21 cellular contexts compared by ENCODE assay signal in genomic region chr7:27727058-27727457, GRCh38. TPM values are rescaled to one million over a fixed set of nuclear protein-coding genes. Genes with fewer than 3 reads are reported as not detected.
DNase-seq lines count a peak whose midpoint lies in the region; ATAC-seq, FAIRE-seq and TF ChIP-seq lines count a peak whose summit lies in the region.
"Had no signal": no experiment of that assay in that cellular context is flagged by ENCODE, and none has a peak within 500 bp of the region (broad histone marks: within the 10 kb centered on the region; RNA-seq: fewer than 3 reads in every experiment).

No MANE protein-coding gene starts in this region.

- no peaks in the 10 kb centered on the region for H3K9me3 Mint-ChIP-seq in GM23338
- H3K9me3 Mint-ChIP-seq: CD4-positive, CD25-positive, alpha-beta regulatory T cell; CD8-positive, alpha-beta memory T cell; HFFc6 had no signal

- H3K9me1 ChIP-seq in K562 (ENCODE audit: control insufficient read depth, insufficient read depth, low read length): no peaks in the 10 kb centered on the region

- no peak overlapping the region for H3K27ac Mint-ChIP-seq in GM23338
- H3K27ac Mint-ChIP-seq: B cell; CD4-positive, CD25-positive, alpha-beta regulatory T cell; CD8-positive, alpha-beta memory T cell; HFFc6 had no signal

- no peaks in the 10 kb centered on the region for H3K79me2 ChIP-seq in GM23338 (replicated peaks; ENCODE audit: insufficient read depth)
- no peaks in the 10 kb centered on the region for H3K79me2 ChIP-seq in K562 (ENCODE audit: control insufficient read depth, insufficient read depth, low read length)
- H3K79me2 ChIP-seq in osteoblast (ENCODE audit: insufficient read depth, low read length): no peaks in the 10 kb centered on the region

- no peaks in the 10 kb centered on the region for H3F3A ChIP-seq in GM23338 (replicated peaks; ENCODE audit: low read depth)

- H3K9me3 ChIP-seq in A549 (no peaks in the 10 kb centered on the region), K562 (replicated peaks; ENCODE audit: control insufficient read depth, insufficient read depth, low read depth, low read length) (no peaks in the 10 kb centered on the region), osteoblast (ENCODE audit: low read depth, low read length) (no peaks in the 10 kb centered on the region)
- H3K9me3 ChIP-seq: BLaER1 treated with 17β-estradiol and CSF1 and Interleukin-3, amounts not matched to agents 10 nM and 100 nM had no signal

- no peaks in the 10 kb centered on the region for H3K9me2 ChIP-seq in GM23338 (ENCODE audit: insufficient read depth)

- H3K27ac ChIP-seq in A549 (no peak overlapping the region), GM23338 (ENCODE audit: low read depth) (no peak overlapping the region), K562 (ENCODE audit: extremely low read depth, low read depth, low read length) (no peak overlapping the region), osteoblast (ENCODE audit: low read depth, low read length) (no peak overlapping the region)
- H3K27ac ChIP-seq: BLaER1 treated with 17β-estradiol and CSF1 and Interleukin-3, amounts not matched to agents 10 nM and 100 nM; GM23248 had no signal

- no peak overlapping the region for H3K4me3 Mint-ChIP-seq in GM23338
- H3K4me3 Mint-ChIP-seq: B cell; CD4-positive, CD25-positive, alpha-beta regulatory T cell; CD8-positive, alpha-beta memory T cell; HFFc6 had no signal

- no peaks in the 10 kb centered on the region; the same call in 1 of the 2 replicates for H4K20me1 ChIP-seq in GM23338 (replicated peaks; ENCODE audit: insufficient read depth)
- no peaks in the 10 kb centered on the region for H4K20me1 ChIP-seq in K562 (replicated peaks; ENCODE audit: control insufficient read depth, insufficient read depth, low read length)
- H4K20me1 ChIP-seq in osteoblast (ENCODE audit: insufficient read depth, low read length): no peaks in the 10 kb centered on the region
- H4K20me1 ChIP-seq: BLaER1 treated with 17β-estradiol and CSF1 and Interleukin-3, amounts not matched to agents 10 nM and 100 nM had no signal

- WGBS in A549 (ENCODE audit: missing lambda C conversion rate): 80% methylated on average over 6 of the region's 6 CpGs
- 35% methylated on average over 6 of the region's 6 CpGs for WGBS in K562 (ENCODE audit: insufficient coverage, low coverage, missing lambda C conversion rate)

- H2AFZ ChIP-seq in GM23338: no peak overlapping the region
- H2AFZ ChIP-seq in K562 (ENCODE audit: low read depth, low read length): no peak overlapping the region
- H2AFZ ChIP-seq in osteoblast (ENCODE audit: low read length): no peak overlapping the region
- H2AFZ ChIP-seq: GM23248 had no signal

- H3K36me3 Mint-ChIP-seq in GM23338 (ENCODE audit: low read depth): no peaks in the 10 kb centered on the region
- H3K36me3 Mint-ChIP-seq: CD4-positive, CD25-positive, alpha-beta regulatory T cell; CD8-positive, alpha-beta memory T cell had no signal

- DNase-seq in A549 (ENCODE audit: low read depth in 1 of 2, low spot score in 1 of 2) (no peak), GM23338 (ENCODE audit: low spot score) (no peak), K562 (ENCODE audit: extremely low read depth in 1 of 4, low spot score in 3 of 4) (no peak), urothelium cell line (ENCODE audit: low spot score) (no peak), NCI-H345 treated with DMSO at 0.1 percent for 48 hours (lab: John Stamatoyannopoulos, UW; ENCODE audit: unreplicated experiment) (no peak), osteoblast (ENCODE audit: insufficient read length, low spot score, missing footprints) (no peak), CD1c-positive myeloid dendritic cell (ENCODE audit: extremely low spot score) (no peak)
- DNase-seq: 8988T; CD4-positive, CD25-positive, alpha-beta regulatory T cell; CD8-positive, alpha-beta memory T cell; COR-L47; DMS 273 treated with DMSO at 0.1 percent for 48 hours; DMS53; GM23248; H7; HFFc6; IMR-90 had no signal

- peaks cover 10% of the 10 kb centered on the region for H3K27me3 Mint-ChIP-seq in GM23338 (ENCODE audit: insufficient read depth, low read depth, poor library complexity)
- H3K27me3 Mint-ChIP-seq: B cell had no signal

- TF ChIP-seq POLR2A in A549 (IDR thresholded peaks at IDR 0.05; ENCODE audit: low read length): no peak
- TF ChIP-seq POLR2A in K562 (conservative IDR thresholded peaks at IDR 0.05): no peak

- peaks cover 6% of the 10 kb centered on the region for H3K4me1 Mint-ChIP-seq in GM23338
- H3K4me1 Mint-ChIP-seq: B cell; CD4-positive, CD25-positive, alpha-beta regulatory T cell had no signal

- no TSS peak for BruUV-seq in K562 (replicated peaks; lab: Mats Ljungman, UMichigan)

- H3K4me1 ChIP-seq in A549 (no peaks in the 10 kb centered on the region; the same call in 2 of the 3 replicates), GM23338 (ENCODE audit: insufficient read depth) (no peaks in the 10 kb centered on the region), K562 (replicated peaks in 1 of 2; ENCODE audit: control insufficient read depth in 2 of 2, insufficient read depth in 2 of 2, low read length in 2 of 2) (peaks cover 0 to 4% of the 10 kb centered on the region in 2 experiments; a peak in 2 of 5 replicates), osteoblast (ENCODE audit: insufficient read depth, low read length) (no peaks in the 10 kb centered on the region)

- H3K27me3 ChIP-seq in GM23338 (ENCODE audit: insufficient read depth) (peaks cover 34% of the 10 kb centered on the region), K562 (ENCODE audit: control insufficient read depth in 2 of 2, insufficient read depth in 2 of 2, low read length in 2 of 2) (no peaks in the 10 kb centered on the region; a peak in 1 of 5 replicates), osteoblast (ENCODE audit: insufficient read depth, low read length) (no peaks in the 10 kb centered on the region)
- H3K27me3 ChIP-seq: BLaER1 treated with 17β-estradiol and CSF1 and Interleukin-3, amounts not matched to agents 10 nM and 100 nM had no signal

- TF ChIP-seq RAD21 in A549 (conservative IDR thresholded peaks at IDR 0.05 in 1 of 2, IDR thresholded peaks at IDR 0.05 in 1 of 2) (no peak), K562 (CRISPR knock-in tag; conservative IDR thresholded peaks at IDR 0.05 in 1 of 2, IDR thresholded peaks at IDR 0.05 in 1 of 2) (no peak)

- ATAC-seq in A549 (no peak), GM23338 (no peak), K562 (peak; percentile 48)
- ATAC-seq: HCT116 had no signal

- no peak for TF ChIP-seq CTCF in A549 (IDR thresholded peaks at IDR 0.05)
- TF ChIP-seq CTCF in GM23338 (conservative IDR thresholded peaks at IDR 0.05; ENCODE audit: low read depth in 2 of 2): no peak
- no peak for TF ChIP-seq CTCF in K562 (IDR thresholded peaks at IDR 0.05 in 2 of 3, conservative IDR thresholded peaks at IDR 0.05 in 1 of 3; ENCODE audit: insufficient read depth in 2 of 3, low read depth in 1 of 3, low read length in 3 of 3)
- TF ChIP-seq CTCF in osteoblast (IDR thresholded peaks at IDR 0.05; ENCODE audit: extremely low read depth, low read depth, low read length): no peak

- intact Hi-C loops in K562 (cut with micrococcal nuclease): no loop called here

- H3K4me2 ChIP-seq in A549: no peak overlapping the region
- no peak overlapping the region for H3K4me2 ChIP-seq in GM23338
- H3K4me2 ChIP-seq in K562 (ENCODE audit: insufficient read depth, low read length): no peak overlapping the region
- H3K4me2 ChIP-seq in osteoblast (ENCODE audit: insufficient read depth, low read length): no peak overlapping the region

- H3K36me3 ChIP-seq in GM23338 (ENCODE audit: insufficient read depth) (no peaks in the 10 kb centered on the region), K562 (ENCODE audit: control insufficient read depth, insufficient read depth, low read length) (no peaks in the 10 kb centered on the region), osteoblast (ENCODE audit: insufficient read depth, low read length) (no peaks in the 10 kb centered on the region)
- H3K36me3 ChIP-seq: BLaER1 treated with 17β-estradiol and CSF1 and Interleukin-3, amounts not matched to agents 10 nM and 100 nM had no signal

- FAIRE-seq in A549 (lab: Jason Lieb, UNC): peak; percentile 43
- FAIRE-seq in K562 (lab: Jason Lieb, UNC): no peak
- peak; percentile 40 for FAIRE-seq in urothelium cell line (lab: Jason Lieb, UNC)
- FAIRE-seq: HTR-8/SVneo had no signal

- TF ChIP-seq EP300 in A549 (IDR thresholded peaks at IDR 0.05) (no peak), K562 (IDR thresholded peaks at IDR 0.05; ENCODE audit: low read length) (no peak)

- in situ Hi-C loops in K562 (cut with MboI): no loop called here

- POLR2A ChIA-PET in A549 (lab: Yijun Ruan, JAX): no interaction called here
- POLR2A ChIA-PET in K562 (lab: Yijun Ruan, JAX): interaction anchor here (1.1 kb wide), 1 partner anchor 37 kb away, joined by 3 read pairs; no protein-coding TSS in a partner anchor

- H3K9ac ChIP-seq in K562 (ENCODE audit: insufficient read depth in 1 of 2, low read depth in 2 of 2, low read length in 2 of 2): no peak overlapping the region
- H3K9ac ChIP-seq: BLaER1 treated with 17β-estradiol and CSF1 and Interleukin-3, amounts not matched to agents 10 nM and 100 nM; GM23248 had no signal

- CTCF ChIA-PET in A549 (lab: Yijun Ruan, JAX): interaction anchor here (0.7 to 1.2 kb wide), 2 partner anchors 10 to 293 kb away, joined by 3 read pairs; no protein-coding TSS in a partner anchor
- CTCF ChIA-PET in K562 (lab: Yijun Ruan, JAX; ENCODE audit: low intra/inter-chr PET ratio): no interaction called here

- no peak overlapping the region for H3K4me3 ChIP-seq in A549
- H3K4me3 ChIP-seq in GM23338: no peak overlapping the region
- no peak overlapping the region for H3K4me3 ChIP-seq in K562
- H3K4me3 ChIP-seq in osteoblast (ENCODE audit: insufficient read depth, low read length): no peak overlapping the region
- H3K4me3 ChIP-seq: BLaER1 treated with 17β-estradiol and CSF1 and Interleukin-3, amounts not matched to agents 10 nM and 100 nM; GM23248 had no signal

RNA-seq across cellular contexts. Expression of gene TAX1BP1, which starts 12.9 kb away (rescaled TPM):
- polyA plus RNA-seq in A549 (2011; rRNA removed) (180 and 249 TPM in 2 replicates), A549 (2017; fragmentation: RNase III; extraction: RNeasy Plus Mini Kit Qiagen cat#74134 plus additional on column Dnase treatment) (105 to 111 TPM (median 105 TPM) in 3 replicates), GM23338 (2016; fragmentation: Nextera tagmentation; extraction: Ambion mirVana) (62.0 and 87.9 TPM in 2 replicates), K562 (2011; rRNA removed) (113 and 119 TPM in 2 replicates), K562 (2014; fragmentation: Illumina TruSeq; extraction: Trizol) (81.8 and 94.3 TPM in 2 replicates), K562 (2014; fragmentation: Nextera tagmentation; extraction: Ambion mirVana) (100 to 1,000 TPM; 109 TPM), K562 (2014; rRNA removed) (60.7 and 63.1 TPM in 2 replicates)
- 39.8 and 45.1 TPM in 2 replicates for polyA plus RNA-seq in A549 (2012; cell fraction: cytosol; rRNA removed)
- 42.3 and 74.6 TPM in 2 replicates for polyA plus RNA-seq in A549 (2012; cell fraction: nucleus; rRNA removed)
- polyA minus RNA-seq in A549 (2011; rRNA and poly(A)+ RNA removed): 127 and 210 TPM in 2 replicates
- 53.1 and 56.5 TPM in 2 replicates for total RNA-seq in GM23338 (2014; rRNA removed; shearing (Covaris generic))
- 31.5 and 80.4 TPM in 2 replicates for total RNA-seq in K562 (2011; cell fraction: chromatin; rRNA removed; ENCODE audit: low replicate concordance)
- total RNA-seq in K562 (2011; cell fraction: nucleolus; rRNA removed): 20.5 and 28.6 TPM in 2 replicates
- total RNA-seq in K562 (2011; cell fraction: nucleoplasm; rRNA removed): 35.2 and 42.7 TPM in 2 replicates
- total RNA-seq in K562 (2014; rRNA removed) (43.2 and 49.0 TPM in 2 replicates), K562 (2014; rRNA removed; fragmentation: Illumina TruSeq; extraction: Trizol) (75.9 and 91.9 TPM in 2 replicates), K562 (2015; rRNA removed; fragmentation: Illumina TruSeq; extraction: Trizol) (58.9 and 64.7 TPM in 2 replicates), K562 (2021) (59.5 and 61.8 TPM in 2 replicates), osteoblast (107 and 112 TPM in 2 replicates)
- 37.4 and 69.9 TPM in 2 replicates for polyA plus RNA-seq in K562 (2011; cell fraction: cytosol; rRNA removed)
- 30.8 and 48.8 TPM in 2 replicates for polyA plus RNA-seq in K562 (2011; cell fraction: nucleus; rRNA removed)
- 62.0 and 83.0 TPM in 2 replicates for polyA plus RNA-seq in K562 (2012)
- 90.9 and 117 TPM in 2 replicates for polyA minus RNA-seq in K562 (2011; rRNA and poly(A)+ RNA removed)
- polyA minus RNA-seq in K562 (2011; cell fraction: cytosol; rRNA and poly(A)+ RNA removed): 20.3 and 22.8 TPM in 2 replicates
- polyA minus RNA-seq in K562 (2011; cell fraction: nucleus; rRNA and poly(A)+ RNA removed): 57.8 and 99.0 TPM in 2 replicates
